15 cellular contexts compared by ENCODE assay signal in the genomic region with DNA sequence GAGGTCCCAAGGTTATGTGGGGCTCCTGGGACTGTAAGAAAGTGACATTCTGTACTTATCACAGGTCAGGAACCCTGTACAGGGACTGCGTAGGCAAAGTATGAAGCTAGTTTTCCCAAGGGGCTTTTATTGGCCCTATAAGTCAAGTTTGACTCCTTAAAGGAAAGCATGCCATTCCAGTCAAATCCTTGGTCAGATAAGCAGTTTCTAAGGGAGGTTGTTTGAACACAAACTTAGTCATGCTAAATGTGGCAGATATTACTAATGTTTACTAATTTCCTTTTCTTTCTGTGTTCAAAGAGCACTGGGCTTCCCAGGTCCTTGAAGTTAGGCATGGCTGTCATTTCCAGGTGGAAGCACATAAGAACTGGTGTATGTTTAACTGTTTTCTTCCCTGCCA.
DNase-seq lines count a peak whose midpoint lies in the region; TF ChIP-seq lines count a peak whose summit lies in the region.
"Had no signal": no experiment of that assay in that cellular context is flagged by ENCODE, and none has a peak within 500 bp of the region (broad histone marks: within the 10 kb centered on the region; RNA-seq: fewer than 3 reads in every experiment).

No MANE protein-coding gene starts in this region.

- H3K4me2 ChIP-seq in fibroblast of lung (ENCODE audit: extremely low read depth, insufficient read depth, low read length) = no peak overlapping the region

- no peak for TF ChIP-seq POLR2A in uterus (IDR thresholded peaks at IDR 0.05)

- no peaks in the 10 kb centered on the region for H4K20me1 ChIP-seq in fibroblast of lung (ENCODE audit: control insufficient read depth, extremely low read depth, insufficient read depth, low read length)

- H3K4me3 ChIP-seq in fibroblast of lung (replicated peaks in 1 of 4; ENCODE audit: control extremely low read depth in 1 of 4, insufficient read depth in 1 of 4, low read depth in 3 of 4, low read length in 4 of 4) = no peak overlapping the region
- no peak overlapping the region for H3K4me3 ChIP-seq in uterus

- H3K27ac ChIP-seq in fibroblast of lung (ENCODE audit: insufficient read depth, low read length) = peak overlapping the region; percentile 56
- no peak overlapping the region for H3K27ac ChIP-seq in uterus

- H3K27me3 ChIP-seq in fibroblast of lung (ENCODE audit: control insufficient read depth, insufficient read depth, low read length) (no peaks in the 10 kb centered on the region), uterus (no peaks in the 10 kb centered on the region)

- DNase-seq in Daoy (ENCODE audit: low read depth) (peak; percentile 69), RPMI7951 (ENCODE audit: low read depth) (peak; percentile 41), fibroblast of lung (ENCODE audit: low read depth in 2 of 2) (peak; percentile 38 to 84), pulmonary artery endothelial cell (ENCODE audit: low read depth, low spot score) (peak; percentile 49), GF-D8 (lab: John Stamatoyannopoulos, UW) (no peak), SIG-M5 (lab: John Stamatoyannopoulos, UW) (no peak), occipital lobe (lab: John Stamatoyannopoulos, UW) (no peak), uterus (no peak)
- DNase-seq: activated B cell treated with CpG ODN at 0.5 μM for 24 hours; activated T-cell treated with anti-CD3 and anti-CD28 coated beads for 4 hours; anterior cingulate cortex; effector memory CD4-positive, alpha-beta T cell; NCI-H2029; nucleus accumbens; stimulated activated CD8-positive, alpha-beta memory T cell treated with anti-CD3 and anti-CD28 coated beads, Interleukin-4, amount 100 ng/mL, for 48 hours had no signal

- intact Hi-C loops in uterus (cut with DNase I; ENCODE audit: low total_unique reads) = no loop called here

- H3K36me3 ChIP-seq in fibroblast of lung (ENCODE audit: control insufficient read depth, insufficient read depth, low read length) (no peaks in the 10 kb centered on the region), uterus (no peaks in the 10 kb centered on the region)

- no peak overlapping the region for H3K9ac ChIP-seq in fibroblast of lung (ENCODE audit: insufficient read depth, low read length)

- H2AFZ ChIP-seq in fibroblast of lung (ENCODE audit: low read length) = no peak overlapping the region

- no peaks in the 10 kb centered on the region for H3K79me2 ChIP-seq in fibroblast of lung (ENCODE audit: control insufficient read depth, insufficient read depth, low read length)

- TF ChIP-seq CTCF in fibroblast of lung (conservative IDR thresholded peaks at IDR 0.05 in 1 of 2, IDR thresholded peaks at IDR 0.05 in 1 of 2; ENCODE audit: low read depth in 1 of 2, low read length in 2 of 2) (no peak), uterus (IDR thresholded peaks at IDR 0.05) (no peak)

- H3K4me1 ChIP-seq in fibroblast of lung (ENCODE audit: control insufficient read depth, extremely low read depth, insufficient read depth, low read length) (peaks cover 17% of the 10 kb centered on the region), uterus (peaks cover 0 to 6% of the 10 kb centered on the region in 2 donors)

- H3K9me3 ChIP-seq in fibroblast of lung (ENCODE audit: control insufficient read depth, insufficient read depth, low read depth, low read length) = no peaks in the 10 kb centered on the region
- H3K9me3 ChIP-seq in uterus = no peaks in the 10 kb centered on the region

Comparison
In these comparisons a context has a peak if more than half of its experiments do, and no peak if none do; other contexts are left out.
1. DNase-seq: peak in Daoy (single experiment), RPMI7951 (single experiment), fibroblast of lung (2 of 2) and pulmonary artery endothelial cell (single experiment); none in GF-D8 (single experiment), SIG-M5 (single experiment), occipital lobe (single experiment) and uterus (0 of 2).